14 cellular contexts compared by ENCODE assay signal in the genomic region with DNA sequence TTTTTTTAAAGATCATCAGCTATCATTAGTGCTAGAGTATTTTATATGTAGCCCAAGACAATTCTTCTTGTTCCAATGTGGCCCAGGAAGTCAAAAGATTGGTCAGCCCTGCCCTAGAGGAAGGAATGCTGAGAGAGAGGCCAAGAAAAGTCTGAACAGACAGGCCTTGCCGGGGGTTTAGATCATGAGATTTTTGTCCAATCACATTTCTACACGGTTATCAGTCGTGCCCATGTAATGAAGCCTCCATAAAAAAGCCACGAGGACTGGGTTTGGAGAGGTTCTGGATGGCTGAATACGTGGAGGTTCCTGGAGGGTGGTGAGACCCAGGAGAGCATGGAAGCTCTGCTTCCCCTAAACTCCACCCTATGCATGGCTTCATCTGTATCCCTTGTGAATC. TPM values are rescaled to one million over a fixed set of nuclear protein-coding genes. Genes with fewer than 3 reads are reported as not detected.
DNase-seq lines count a peak whose midpoint lies in the region; ATAC-seq and TF ChIP-seq lines count a peak whose summit lies in the region.
"Had no signal": no experiment of that assay in that cellular context is flagged by ENCODE, and none has a peak within 500 bp of the region (broad histone marks: within the 10 kb centered on the region; RNA-seq: fewer than 3 reads in every experiment).

No MANE protein-coding gene starts in this region.

- H3K36me3 Mint-ChIP-seq in activated CD4-positive, alpha-beta T cell treated with anti-CD3 and anti-CD28 coated beads for 36 hours (ENCODE audit: low read depth): peaks cover 14% of the 10 kb centered on the region
- H3K36me3 Mint-ChIP-seq in endodermal cell (ENCODE audit: low read depth): peaks cover 3% of the 10 kb centered on the region
- H3K36me3 Mint-ChIP-seq: IgD-negative memory B cell had no signal

- H3K4me1 ChIP-seq in RWPE2 (ENCODE audit: insufficient read depth, poor library complexity, severe bottlenecking) (peaks cover 49% of the 10 kb centered on the region), endodermal cell (ENCODE audit: control insufficient read depth, insufficient read depth, low read length) (peaks cover 6% of the 10 kb centered on the region)
- H3K4me1 ChIP-seq: BE2C had no signal

- H3K36me3 ChIP-seq in RWPE2 (ENCODE audit: low read depth) (no peaks in the 10 kb centered on the region), endodermal cell (ENCODE audit: control insufficient read depth, insufficient read depth, low read length) (no peaks in the 10 kb centered on the region)
- H3K36me3 ChIP-seq: BE2C, SJCRH30, tibial nerve had no signal

- H3K9me3 ChIP-seq in RWPE2 (ENCODE audit: severe bottlenecking) (no peaks in the 10 kb centered on the region), endodermal cell (ENCODE audit: control insufficient read depth, low read length) (peaks cover 8% of the 10 kb centered on the region)
- H3K9me3 ChIP-seq: BE2C, tibial nerve had no signal

- H3K27ac Mint-ChIP-seq in activated CD4-positive, alpha-beta T cell treated with anti-CD3 and anti-CD28 coated beads for 36 hours: peak overlapping the region; percentile 40
- H3K27ac Mint-ChIP-seq in endodermal cell: no peak overlapping the region
- H3K27ac Mint-ChIP-seq: IgD-negative memory B cell had no signal

- DNase-seq in activated CD4-positive, alpha-beta T cell treated with anti-CD3 and anti-CD28 coated beads for 36 hours: no peak
- DNase-seq in activated CD4-positive, alpha-beta T cell treated with anti-CD3 and anti-CD28 coated beads for 1 hour: no peak
- no peak for DNase-seq in RWPE2 (ENCODE audit: low spot score)
- DNase-seq in endodermal cell: no peak
- no peak for DNase-seq in sciatic nerve (ENCODE audit: low spot score)
- DNase-seq in HuH-7.5 (ENCODE audit: low spot score): no peak
- no peak for DNase-seq in dedifferentiated amniotic fluid mesenchymal stem cell (ENCODE audit: extremely low spot score)
- DNase-seq: BE2C, NCI-H345, occipital lobe, SJCRH30 had no signal

- CTCF ChIA-PET in activated CD4-positive, alpha-beta T cell treated with anti-CD3 and anti-CD28 coated beads for 36 hours (lab: Charles Lee): interaction anchor here (0.8 to 2.4 kb wide), 3 partner anchors 29 to 102 kb away, joined by 3 to 6 read pairs (median 3); no protein-coding TSS in a partner anchor

- H3K9me3 Mint-ChIP-seq in activated CD4-positive, alpha-beta T cell treated with anti-CD3 and anti-CD28 coated beads for 36 hours (ENCODE audit: low read depth): peaks cover 8% of the 10 kb centered on the region
- peaks cover 11% of the 10 kb centered on the region for H3K9me3 Mint-ChIP-seq in endodermal cell

- POLR2A ChIA-PET in activated CD4-positive, alpha-beta T cell treated with anti-CD3 and anti-CD28 coated beads for 36 hours (lab: Charles Lee): no interaction called here

- WGBS in endodermal cell (ENCODE audit: insufficient coverage in 1 of 2, insufficient read length in 1 of 2), 2 experiments: 90 to 91% methylated on average over 3 to 5 of the region's 5 CpGs

- no peak for TF ChIP-seq CTCF in RWPE2 (IDR thresholded peaks at IDR 0.05; ENCODE audit: poor library complexity, severe bottlenecking)
- peak; percentile 52 for TF ChIP-seq CTCF in endodermal cell (conservative IDR thresholded peaks at IDR 0.05)

- H3K27ac ChIP-seq in RWPE2 (ENCODE audit: poor library complexity, severe bottlenecking): peak overlapping the region; percentile 85
- H3K27ac ChIP-seq in endodermal cell (ENCODE audit: low read depth, low read length): no peak overlapping the region
- H3K27ac ChIP-seq: SJCRH30 had no signal

- no peak for ATAC-seq in activated CD4-positive, alpha-beta T cell treated with anti-CD3 and anti-CD28 coated beads for 36 hours
- ATAC-seq in RWPE2 (ENCODE audit: low read depth): no peak
- peak; percentile 45 for ATAC-seq in sciatic nerve
- no peak for ATAC-seq in HG02798 (IDR thresholded peaks at IDR 0.05; ENCODE audit: poor library complexity, unreplicated experiment)

- H3K4me3 ChIP-seq in RWPE2 (ENCODE audit: severe bottlenecking): no peak overlapping the region
- no peak overlapping the region for H3K4me3 ChIP-seq in endodermal cell (ENCODE audit: low read length)
- H3K4me3 ChIP-seq: SJCRH30, tibial nerve had no signal

- intact Hi-C loops in activated CD4-positive, alpha-beta T cell treated with anti-CD3 and anti-CD28 coated beads for 36 hours (cut with DNase I, micrococcal nuclease): loop anchor here in 1 of 2 experiments (5.0 to 10.0 kb wide), 2 partner anchors 200 to 522 kb away; no protein-coding TSS in a partner anchor
- intact Hi-C loops in sciatic nerve (cut with DNase I): no loop called here

- no peaks in the 10 kb centered on the region for H3K27me3 Mint-ChIP-seq in activated CD4-positive, alpha-beta T cell treated with anti-CD3 and anti-CD28 coated beads for 36 hours
- no peaks in the 10 kb centered on the region for H3K27me3 Mint-ChIP-seq in endodermal cell (ENCODE audit: insufficient read depth)

- H3K9ac ChIP-seq in endodermal cell (ENCODE audit: extremely low read depth, low read length, poor library complexity, severe bottlenecking): no peak overlapping the region

- no peak overlapping the region for H3K4me3 Mint-ChIP-seq in activated CD4-positive, alpha-beta T cell treated with anti-CD3 and anti-CD28 coated beads for 36 hours
- H3K4me3 Mint-ChIP-seq in endodermal cell: no peak overlapping the region
- H3K4me3 Mint-ChIP-seq: IgD-negative memory B cell had no signal

- H3K4me1 Mint-ChIP-seq in activated CD4-positive, alpha-beta T cell treated with anti-CD3 and anti-CD28 coated beads for 36 hours: peaks cover 54% of the 10 kb centered on the region
- peaks cover 10% of the 10 kb centered on the region for H3K4me1 Mint-ChIP-seq in endodermal cell

- H3K27me3 ChIP-seq in RWPE2 (ENCODE audit: insufficient read depth, poor library complexity, severe bottlenecking): no peaks in the 10 kb centered on the region
- H3K27me3 ChIP-seq in endodermal cell (ENCODE audit: control insufficient read depth, insufficient read depth, low read length, poor library complexity, severe bottlenecking): no peaks in the 10 kb centered on the region
- H3K27me3 ChIP-seq: BE2C, SJCRH30, tibial nerve had no signal

RNA-seq across cellular contexts. Expression of gene ENO1, which starts 24.3 kb away (rescaled TPM):
- total RNA-seq in activated CD4-positive, alpha-beta T cell treated with anti-CD3 and anti-CD28 coated beads for 36 hours: 1,000 to 10,000 TPM; 2,573 to 3,583 TPM
- 1,000 to 10,000 TPM; 1,263 to 1,351 TPM for total RNA-seq in endodermal cell
- polyA plus RNA-seq in endodermal cell (2013, experiment 1 of 2): 1,848 TPM
- polyA plus RNA-seq in endodermal cell (2013, experiment 2 of 2): 1,827 TPM
- 371 TPM for total RNA-seq in sciatic nerve

RNA-seq across cellular contexts. Expression of gene CA6, which starts 42.9 kb away (rescaled TPM):
- total RNA-seq in activated CD4-positive, alpha-beta T cell treated with anti-CD3 and anti-CD28 coated beads for 36 hours: under 1 TPM in 1 of 2 experiments, not detected in 1; 0.27 TPM
- not detected for total RNA-seq in endodermal cell
- polyA plus RNA-seq in endodermal cell (2013, experiment 1 of 2): not detected
- not detected for polyA plus RNA-seq in endodermal cell (2013, experiment 2 of 2)
- not detected for total RNA-seq in sciatic nerve
- total RNA-seq: occipital lobe, SJCRH30, tibial nerve had no signal
- polyA plus RNA-seq: IgD-negative memory B cell had no signal
